ENCODE assay signal across 15 cellular contexts in the genomic region with DNA sequence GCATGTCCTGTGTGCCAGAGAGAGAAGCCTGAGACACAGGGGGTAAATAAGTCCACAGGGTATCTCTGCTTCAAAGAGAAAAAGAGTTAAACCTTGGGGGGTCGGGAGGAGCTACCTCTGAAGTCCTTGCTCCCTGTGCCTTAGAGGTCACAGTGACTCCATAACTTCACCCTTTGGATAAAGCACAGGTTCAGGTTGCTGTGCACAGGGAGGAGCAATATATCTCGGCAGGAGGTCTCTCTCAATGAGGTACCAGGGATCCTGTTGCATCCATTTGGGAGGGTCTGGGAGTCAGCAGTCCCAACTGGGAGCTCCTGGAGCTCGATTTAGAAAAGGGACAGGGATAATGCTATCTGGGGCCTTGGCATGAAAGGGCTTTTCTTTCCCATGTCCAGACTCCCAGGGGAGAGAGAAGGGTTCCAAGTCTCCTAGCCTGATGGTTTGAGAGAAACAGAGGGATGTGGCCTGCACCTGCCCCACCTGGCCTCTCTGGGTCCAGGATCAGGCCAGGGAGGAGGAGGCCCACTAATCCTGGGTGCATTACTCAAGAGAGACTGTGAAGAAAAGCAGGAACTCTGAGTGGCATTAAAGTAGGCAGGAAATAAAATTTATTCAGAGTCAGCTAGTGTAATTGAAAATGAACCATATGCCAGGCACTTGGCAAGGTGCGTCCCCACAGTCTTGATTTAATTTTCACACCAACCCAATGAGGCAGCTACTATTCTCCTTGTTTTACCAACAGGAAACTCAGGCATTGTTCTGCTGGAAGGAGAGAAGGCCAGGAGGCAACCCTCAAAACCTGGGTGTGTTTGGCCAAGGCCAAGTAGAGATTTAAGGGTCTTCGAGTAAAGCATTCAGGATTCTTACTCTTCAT. TPM values are rescaled to one million over a fixed set of nuclear protein-coding genes. Genes with fewer than 3 reads are reported as not detected.
DNase-seq lines count a peak whose midpoint lies in the region; ATAC-seq and TF ChIP-seq lines count a peak whose summit lies in the region.
"Had no signal": no experiment of that assay in that cellular context is flagged by ENCODE, and none has a peak within 500 bp of the region (broad histone marks: within the 10 kb centered on the region; RNA-seq: fewer than 3 reads in every experiment).

No MANE protein-coding gene starts in this region.

- WGBS in body of pancreas, 2 donors = 69 to 80% methylated on average over 3 to 5 of the region's 5 CpGs
- 59 to 67% methylated on average over 5 of the region's 5 CpGs for WGBS in tibial nerve, 2 donors

- peak; percentile 33 for DNase-seq in NCI-H345 (lab: John Stamatoyannopoulos, UW)
- DNase-seq in NCI-H345 treated with DMSO at 0.1 percent for 48 hours (lab: John Stamatoyannopoulos, UW; ENCODE audit: unreplicated experiment) = no peak
- DNase-seq in body of pancreas = no peak
- no peak for DNase-seq in tibial nerve (ENCODE audit: low spot score in 2 of 2)
- DNase-seq in NCI-H774 (lab: John Stamatoyannopoulos, UW) = no peak
- DNase-seq in effector memory CD8-positive, alpha-beta T cell = no peak
- no peak for DNase-seq in HuH-7 (ENCODE audit: low spot score)
- DNase-seq: activated naive CD8-positive, alpha-beta T cell treated with anti-CD3 and anti-CD28 coated beads for 36 hours; colonic mucosa; immature natural killer cell; naive B cell; NCI-H1048 had no signal

- intact Hi-C loops in body of pancreas (cut with DNase I) = no loop called here

- no peak for TF ChIP-seq CTCF in body of pancreas (IDR thresholded peaks at IDR 0.05)
- no peak for TF ChIP-seq CTCF in tibial nerve (IDR thresholded peaks at IDR 0.05)

- no peak for TF ChIP-seq EP300 in tibial nerve (IDR thresholded peaks at IDR 0.05)

- peaks cover 0 to 11% of the 10 kb centered on the region in 2 donors for H3K27me3 Mint-ChIP-seq in effector memory CD8-positive, alpha-beta T cell
- H3K27me3 Mint-ChIP-seq: activated naive CD8-positive, alpha-beta T cell treated with anti-CD3 and anti-CD28 coated beads for 36 hours had no signal

- no peak overlapping the region for H3K4me3 Mint-ChIP-seq in effector memory CD8-positive, alpha-beta T cell
- H3K4me3 Mint-ChIP-seq: activated naive CD8-positive, alpha-beta T cell treated with anti-CD3 and anti-CD28 coated beads for 36 hours; immature natural killer cell; naive B cell had no signal

- H3K27ac ChIP-seq in body of pancreas (peak overlapping the region in 3 of 4 donors; percentile 15 to 92 (median 30)), tibial nerve (peak overlapping the region in 3 of 4 donors; percentile 2 to 89 (median 75))
- H3K27ac ChIP-seq: colonic mucosa had no signal

- H3K9me3 ChIP-seq in body of pancreas = no peaks in the 10 kb centered on the region
- H3K9me3 ChIP-seq in mucosa of stomach (ENCODE audit: control insufficient read depth, low read length) = no peaks in the 10 kb centered on the region
- no peaks in the 10 kb centered on the region for H3K9me3 ChIP-seq in tibial nerve
- H3K9me3 ChIP-seq: colonic mucosa, thoracic aorta had no signal

- H3K4me1 ChIP-seq in body of pancreas (peaks cover 74% of the 10 kb centered on the region), mucosa of stomach (ENCODE audit: control insufficient read depth, insufficient read depth, low read length) (peaks cover 66% of the 10 kb centered on the region), tibial nerve (peaks cover 0 to 99% (median 61%) of the 10 kb centered on the region in 4 donors)

- H3K27me3 ChIP-seq in body of pancreas (no peaks in the 10 kb centered on the region), mucosa of stomach (ENCODE audit: control insufficient read depth, insufficient read depth, low read length) (no peaks in the 10 kb centered on the region), tibial nerve (no peaks in the 10 kb centered on the region)
- H3K27me3 ChIP-seq: colonic mucosa had no signal

- H3K36me3 ChIP-seq in body of pancreas (replicated peaks in 1 of 2; ENCODE audit: insufficient read depth in 1 of 2, low read depth in 2 of 2) = no peaks in the 10 kb centered on the region
- no peaks in the 10 kb centered on the region for H3K36me3 ChIP-seq in mucosa of stomach (ENCODE audit: control insufficient read depth, insufficient read depth, low read length)
- no peaks in the 10 kb centered on the region for H3K36me3 ChIP-seq in tibial nerve
- H3K36me3 ChIP-seq: colonic mucosa, thoracic aorta had no signal

- H3K4me1 Mint-ChIP-seq in effector memory CD8-positive, alpha-beta T cell (ENCODE audit: low read depth in 2 of 2) = no peaks in the 10 kb centered on the region
- H3K4me1 Mint-ChIP-seq: activated naive CD8-positive, alpha-beta T cell treated with anti-CD3 and anti-CD28 coated beads for 36 hours; immature natural killer cell had no signal

- peak overlapping the region in 1 of 2 donors; percentile 68 for H3K27ac Mint-ChIP-seq in effector memory CD8-positive, alpha-beta T cell
- H3K27ac Mint-ChIP-seq: activated naive CD8-positive, alpha-beta T cell treated with anti-CD3 and anti-CD28 coated beads for 36 hours had no signal

- no peak for TF ChIP-seq POLR2A in body of pancreas (IDR thresholded peaks at IDR 0.05)
- TF ChIP-seq POLR2A in tibial nerve (IDR thresholded peaks at IDR 0.05) = no peak

- no peaks in the 10 kb centered on the region for H3K9me3 Mint-ChIP-seq in effector memory CD8-positive, alpha-beta T cell
- H3K9me3 Mint-ChIP-seq: activated naive CD8-positive, alpha-beta T cell treated with anti-CD3 and anti-CD28 coated beads for 36 hours; immature natural killer cell; naive B cell had no signal

- no peak overlapping the region for H3K4me3 ChIP-seq in body of pancreas
- H3K4me3 ChIP-seq in mucosa of stomach (ENCODE audit: low read length) = no peak overlapping the region
- H3K4me3 ChIP-seq in tibial nerve = no peak overlapping the region
- H3K4me3 ChIP-seq: colonic mucosa, SK-N-MC, thoracic aorta had no signal

- H3K9ac ChIP-seq in mucosa of stomach (ENCODE audit: low read length) = peak overlapping the region; percentile 6

- no peaks in the 10 kb centered on the region for H3K36me3 Mint-ChIP-seq in effector memory CD8-positive, alpha-beta T cell (ENCODE audit: insufficient read depth)
- H3K36me3 Mint-ChIP-seq: activated naive CD8-positive, alpha-beta T cell treated with anti-CD3 and anti-CD28 coated beads for 36 hours; immature natural killer cell; naive B cell had no signal

- ATAC-seq in body of pancreas = no peak
- ATAC-seq in effector memory CD8-positive, alpha-beta T cell (replicated peaks) = no peak

RNA-seq across cellular contexts. Expression of gene CUEDC1, which starts 40.7 kb away (rescaled TPM):
- total RNA-seq in body of pancreas (10 to 100 TPM; 35.8 to 48.1 TPM), tibial nerve (10 to 100 TPM; 32.1 to 55.5 (median 38.8) TPM)
